Comparison of ENCODE assay signal across 9 cellular contexts in the genomic region with DNA sequence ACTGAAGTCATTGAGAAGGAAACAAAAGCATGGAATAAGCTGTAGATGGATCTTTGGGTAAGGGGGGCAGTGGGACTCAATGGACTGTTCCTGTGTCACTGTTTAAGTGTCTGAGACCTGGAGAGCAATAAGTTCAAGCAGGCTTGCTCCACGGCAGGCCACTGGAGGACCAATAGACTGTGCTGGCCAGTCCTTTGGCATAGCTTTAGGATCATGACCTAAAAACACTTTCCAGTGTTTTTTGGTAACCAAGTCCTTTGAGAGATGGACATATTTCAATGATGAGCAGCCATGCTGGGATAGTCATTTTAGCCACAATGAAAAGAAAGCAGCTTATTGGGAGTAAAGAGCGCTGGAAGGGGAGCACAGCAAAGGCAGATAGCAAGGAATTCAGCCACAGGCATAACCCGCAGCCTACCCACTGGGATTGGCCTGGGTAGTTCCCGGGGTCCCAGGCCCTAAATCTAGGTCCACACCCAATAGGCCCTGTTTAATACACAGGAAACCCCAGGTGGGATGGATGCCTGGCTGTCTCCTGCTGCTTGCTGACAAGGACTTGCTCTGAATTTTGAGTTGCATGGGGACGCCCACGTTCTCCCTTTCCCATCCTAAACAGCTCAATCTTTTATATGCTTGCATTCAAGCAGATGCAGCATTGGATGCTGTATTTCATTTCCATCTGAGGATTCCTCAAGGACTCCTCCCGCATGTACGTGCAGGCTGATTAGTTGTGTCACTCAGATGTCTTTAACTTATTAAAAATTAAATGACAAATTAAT.
"Had no signal": no experiment of that assay in that cellular context is flagged by ENCODE, and none has a peak within 500 bp of the region (broad histone marks: within the 10 kb centered on the region; RNA-seq: fewer than 3 reads in every experiment).

No MANE protein-coding gene starts in this region.

- H3K4me3 ChIP-seq: GM23338, HAP-1, K562 had no signal

- ATAC-seq: GM23338, HCT116, K562 had no signal

- H3K27ac ChIP-seq: HL-60 had no signal

- DNase-seq: HFFc6, IMR-90 had no signal

- H3K9me3 ChIP-seq: HAP-1 had no signal

- H3K36me3 ChIP-seq: HAP-1 had no signal

- FAIRE-seq: H1, H54, K562 had no signal
